In the genomic region with DNA sequence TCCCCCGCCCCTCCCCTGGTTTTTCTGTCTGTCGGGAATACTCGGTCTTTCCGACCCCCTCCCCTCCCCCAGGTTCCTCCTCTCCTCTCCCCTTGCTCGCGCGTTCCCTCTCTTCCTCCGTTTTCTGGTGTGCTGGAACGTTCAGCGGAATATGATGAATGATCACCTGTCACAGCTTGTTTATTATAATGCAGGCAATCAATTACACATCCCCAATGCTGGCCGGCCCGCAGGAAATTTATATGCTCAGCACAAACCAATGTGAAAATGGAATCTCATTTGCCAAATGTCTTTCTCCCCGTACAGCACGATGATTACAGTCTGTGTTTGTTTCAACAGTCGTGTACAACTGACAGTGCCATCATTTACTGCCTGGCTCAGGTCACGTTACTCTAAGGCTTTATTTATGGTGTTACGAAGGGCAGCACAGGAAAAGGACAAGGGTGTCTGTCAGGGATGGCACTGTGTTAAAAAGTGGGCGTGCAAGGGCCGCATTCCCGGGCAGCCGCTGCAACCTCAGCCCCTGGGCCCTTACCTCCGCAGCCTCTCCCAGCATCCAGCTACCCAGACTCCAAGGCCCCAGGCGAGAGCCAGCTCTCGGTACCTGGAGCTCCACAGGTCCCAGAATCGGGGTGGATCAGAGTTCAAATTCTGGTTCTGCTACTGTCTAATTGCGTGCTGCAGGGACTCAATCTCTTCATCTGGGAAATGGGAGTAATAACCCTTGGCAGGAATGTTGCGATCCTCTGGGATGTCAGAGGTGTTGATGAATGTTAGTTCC, we compare ENCODE assay signal across 1 cellular context.
TF ChIP-seq lines count a peak whose summit lies in the region.

No MANE protein-coding gene starts in this region.

TF ChIP-seq in GM23338, 12 proteins besides CTCF, POLR2A, EP300 and RAD21 (continued from another document):
- TF ChIP-seq, protein P1, sequence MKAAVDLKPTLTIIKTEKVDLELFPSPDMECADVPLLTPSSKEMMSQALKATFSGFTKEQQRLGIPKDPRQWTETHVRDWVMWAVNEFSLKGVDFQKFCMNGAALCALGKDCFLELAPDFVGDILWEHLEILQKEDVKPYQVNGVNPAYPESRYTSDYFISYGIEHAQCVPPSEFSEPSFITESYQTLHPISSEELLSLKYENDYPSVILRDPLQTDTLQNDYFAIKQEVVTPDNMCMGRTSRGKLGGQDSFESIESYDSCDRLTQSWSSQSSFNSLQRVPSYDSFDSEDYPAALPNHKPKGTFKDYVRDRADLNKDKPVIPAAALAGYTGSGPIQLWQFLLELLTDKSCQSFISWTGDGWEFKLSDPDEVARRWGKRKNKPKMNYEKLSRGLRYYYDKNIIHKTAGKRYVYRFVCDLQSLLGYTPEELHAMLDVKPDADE (IDR thresholded peaks at IDR 0.05) = no peak
- TF ChIP-seq ZNF114 (CRISPR knock-in tag; IDR thresholded peaks at IDR 0.05) = no peak
- TF ChIP-seq, protein P2, sequence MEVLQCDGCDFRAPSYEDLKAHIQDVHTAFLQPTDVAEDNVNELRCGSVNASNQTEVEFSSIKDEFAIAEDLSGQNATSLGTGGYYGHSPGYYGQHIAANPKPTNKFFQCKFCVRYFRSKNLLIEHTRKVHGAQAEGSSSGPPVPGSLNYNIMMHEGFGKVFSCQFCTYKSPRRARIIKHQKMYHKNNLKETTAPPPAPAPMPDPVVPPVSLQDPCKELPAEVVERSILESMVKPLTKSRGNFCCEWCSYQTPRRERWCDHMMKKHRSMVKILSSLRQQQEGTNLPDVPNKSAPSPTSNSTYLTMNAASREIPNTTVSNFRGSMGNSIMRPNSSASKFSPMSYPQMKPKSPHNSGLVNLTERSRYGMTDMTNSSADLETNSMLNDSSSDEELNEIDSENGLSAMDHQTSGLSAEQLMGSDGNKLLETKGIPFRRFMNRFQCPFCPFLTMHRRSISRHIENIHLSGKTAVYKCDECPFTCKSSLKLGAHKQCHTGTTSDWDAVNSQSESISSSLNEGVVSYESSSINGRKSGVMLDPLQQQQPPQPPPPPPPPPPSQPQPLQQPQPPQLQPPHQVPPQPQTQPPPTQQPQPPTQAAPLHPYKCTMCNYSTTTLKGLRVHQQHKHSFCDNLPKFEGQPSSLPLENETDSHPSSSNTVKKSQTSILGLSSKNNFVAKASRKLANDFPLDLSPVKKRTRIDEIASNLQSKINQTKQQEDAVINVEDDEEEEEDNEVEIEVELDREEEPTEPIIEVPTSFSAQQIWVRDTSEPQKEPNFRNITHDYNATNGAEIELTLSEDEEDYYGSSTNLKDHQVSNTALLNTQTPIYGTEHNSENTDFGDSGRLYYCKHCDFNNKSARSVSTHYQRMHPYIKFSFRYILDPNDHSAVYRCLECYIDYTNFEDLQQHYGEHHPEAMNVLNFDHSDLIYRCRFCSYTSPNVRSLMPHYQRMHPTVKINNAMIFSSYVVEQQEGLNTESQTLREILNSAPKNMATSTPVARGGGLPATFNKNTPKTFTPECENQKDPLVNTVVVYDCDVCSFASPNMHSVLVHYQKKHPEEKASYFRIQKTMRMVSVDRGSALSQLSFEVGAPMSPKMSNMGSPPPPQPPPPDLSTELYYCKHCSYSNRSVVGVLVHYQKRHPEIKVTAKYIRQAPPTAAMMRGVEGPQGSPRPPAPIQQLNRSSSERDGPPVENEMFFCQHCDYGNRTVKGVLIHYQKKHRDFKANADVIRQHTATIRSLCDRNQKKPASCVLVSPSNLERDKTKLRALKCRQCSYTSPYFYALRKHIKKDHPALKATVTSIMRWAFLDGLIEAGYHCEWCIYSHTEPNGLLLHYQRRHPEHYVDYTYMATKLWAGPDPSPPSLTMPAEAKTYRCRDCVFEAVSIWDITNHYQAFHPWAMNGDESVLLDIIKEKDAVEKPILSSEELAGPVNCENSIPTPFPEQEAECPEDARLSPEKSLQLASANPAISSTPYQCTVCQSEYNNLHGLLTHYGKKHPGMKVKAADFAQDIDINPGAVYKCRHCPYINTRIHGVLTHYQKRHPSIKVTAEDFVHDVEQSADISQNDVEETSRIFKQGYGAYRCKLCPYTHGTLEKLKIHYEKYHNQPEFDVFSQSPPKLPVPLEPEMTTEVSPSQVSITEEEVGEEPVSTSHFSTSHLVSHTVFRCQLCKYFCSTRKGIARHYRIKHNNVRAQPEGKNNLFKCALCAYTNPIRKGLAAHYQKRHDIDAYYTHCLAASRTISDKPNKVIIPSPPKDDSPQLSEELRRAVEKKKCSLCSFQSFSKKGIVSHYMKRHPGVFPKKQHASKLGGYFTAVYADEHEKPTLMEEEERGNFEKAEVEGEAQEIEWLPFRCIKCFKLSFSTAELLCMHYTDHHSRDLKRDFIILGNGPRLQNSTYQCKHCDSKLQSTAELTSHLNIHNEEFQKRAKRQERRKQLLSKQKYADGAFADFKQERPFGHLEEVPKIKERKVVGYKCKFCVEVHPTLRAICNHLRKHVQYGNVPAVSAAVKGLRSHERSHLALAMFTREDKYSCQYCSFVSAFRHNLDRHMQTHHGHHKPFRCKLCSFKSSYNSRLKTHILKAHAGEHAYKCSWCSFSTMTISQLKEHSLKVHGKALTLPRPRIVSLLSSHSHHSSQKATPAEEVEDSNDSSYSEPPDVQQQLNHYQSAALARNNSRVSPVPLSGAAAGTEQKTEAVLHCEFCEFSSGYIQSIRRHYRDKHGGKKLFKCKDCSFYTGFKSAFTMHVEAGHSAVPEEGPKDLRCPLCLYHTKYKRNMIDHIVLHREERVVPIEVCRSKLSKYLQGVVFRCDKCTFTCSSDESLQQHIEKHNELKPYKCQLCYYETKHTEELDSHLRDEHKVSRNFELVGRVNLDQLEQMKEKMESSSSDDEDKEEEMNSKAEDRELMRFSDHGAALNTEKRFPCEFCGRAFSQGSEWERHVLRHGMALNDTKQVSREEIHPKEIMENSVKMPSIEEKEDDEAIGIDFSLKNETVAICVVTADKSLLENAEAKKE (CRISPR knock-in tag; IDR thresholded peaks at IDR 0.05) = no peak
